In the genomic region with DNA sequence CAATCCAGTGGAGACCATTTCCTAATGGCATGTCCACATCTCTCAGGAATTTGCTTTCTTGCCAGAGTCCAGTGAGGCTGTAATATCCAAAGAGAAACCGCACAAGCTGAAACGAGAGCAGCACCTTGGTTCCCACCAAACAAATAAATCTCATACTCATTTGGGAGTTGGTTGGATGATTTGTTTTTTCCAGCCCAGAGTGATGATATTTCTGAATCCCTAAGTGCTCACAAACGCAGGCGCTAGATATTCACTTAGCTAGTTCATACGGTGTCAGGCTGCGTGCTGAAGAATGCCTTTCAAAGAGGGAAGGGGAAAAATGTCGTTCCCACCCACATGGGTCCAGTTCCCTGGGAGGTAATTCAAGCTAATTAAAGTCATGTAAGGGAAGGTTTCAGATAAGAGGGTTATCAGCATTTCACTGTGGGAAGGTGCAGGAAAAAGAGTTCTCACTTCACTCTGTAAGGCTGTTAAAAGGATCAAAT, we compare ENCODE assay signal across 12 cellular contexts. TPM values are rescaled to one million over a fixed set of nuclear protein-coding genes. Genes with fewer than 3 reads are reported as not detected.
DNase-seq lines count a peak whose midpoint lies in the region; ATAC-seq, FAIRE-seq and TF ChIP-seq lines count a peak whose summit lies in the region.
"Had no signal": no experiment of that assay in that cellular context is flagged by ENCODE, and none has a peak within 500 bp of the region (broad histone marks: within the 10 kb centered on the region; RNA-seq: fewer than 3 reads in every experiment).

No MANE protein-coding gene starts in this region.

- DNase-seq in A549 (ENCODE audit: low read depth in 1 of 2, low spot score in 1 of 2): peak; percentile 18 to 77
- DNase-seq in NCI-H2227 (lab: John Stamatoyannopoulos, UW; ENCODE audit: unreplicated experiment): peak; percentile 24
- peak; percentile 41 for DNase-seq in epithelial cell of prostate (ENCODE audit: low read depth, low spot score)
- DNase-seq in frontal cortex (ENCODE audit: low spot score in 2 of 2): no peak
- DNase-seq in globus pallidus (ENCODE audit: low spot score): no peak
- no peak for DNase-seq in GM13976 (ENCODE audit: low spot score)
- DNase-seq: NCI-H1694, nephron progenitor cell had no signal

- H3K4me1 ChIP-seq in A549 (peaks cover 31% of the 10 kb centered on the region), mucosa of rectum (ENCODE audit: control insufficient read depth in 2 of 2, insufficient read depth in 2 of 2, low read length in 2 of 2) (peaks cover 5 to 14% of the 10 kb centered on the region in 2 donors)

- CTCF ChIA-PET in A549 (lab: Yijun Ruan, JAX): interaction anchor here (0.6 to 1.7 kb wide), 5 partner anchors 106 to 639 kb away, joined by 3 to 7 read pairs (median 3); no protein-coding TSS in a partner anchor

- no peak for TF ChIP-seq RAD21 in A549 (conservative IDR thresholded peaks at IDR 0.05 in 1 of 2, IDR thresholded peaks at IDR 0.05 in 1 of 2)

- FAIRE-seq in A549 (lab: Jason Lieb, UNC) (no peak), frontal cortex (lab: Jason Lieb, UNC) (no peak)

- H3K9me3 ChIP-seq in A549 (no peaks in the 10 kb centered on the region), mucosa of rectum (ENCODE audit: control insufficient read depth in 2 of 2, low read length in 2 of 2) (no peaks in the 10 kb centered on the region)

- WGBS in A549 (ENCODE audit: missing lambda C conversion rate): 13% methylated on average over 7 of the region's 7 CpGs

- in situ Hi-C loops in GM13976 (cut with MboI; ENCODE audit: low sequenced_read_pairs, unreplicated experiment): no loop called here

- no peaks in the 10 kb centered on the region for H3K36me3 ChIP-seq in mucosa of rectum (ENCODE audit: control insufficient read depth in 2 of 2, insufficient read depth in 2 of 2, low read length in 2 of 2)

- TF ChIP-seq EP300 in A549 (IDR thresholded peaks at IDR 0.05): no peak

- peak overlapping the region; percentile 83 for H3K4me2 ChIP-seq in A549

- H3K27ac ChIP-seq in A549 (peak overlapping the region; percentile 87 to 89), epithelial cell of prostate (peak overlapping the region; percentile 58), mucosa of rectum (ENCODE audit: low read depth in 2 of 2, low read length in 2 of 2) (peak overlapping the region; percentile 40 to 51)

- no peak for TF ChIP-seq POLR2A in A549 (IDR thresholded peaks at IDR 0.05; ENCODE audit: low read length)

- TF ChIP-seq CTCF in A549 (IDR thresholded peaks at IDR 0.05) (no peak), GM13976 (IDR thresholded peaks at IDR 0.05; ENCODE audit: borderline replicate concordance, control extremely low read depth, extremely low read depth, insufficient read depth, missing control alignments) (no peak)

- peak overlapping the region; percentile 24; the same call in 2 of the 3 replicates for H3K4me3 ChIP-seq in A549
- peak overlapping the region in 1 of 2 donors; percentile 36 for H3K4me3 ChIP-seq in mucosa of rectum (ENCODE audit: low read length in 2 of 2)

- POLR2A ChIA-PET in A549 (lab: Yijun Ruan, JAX): interaction anchor here (0.6 to 2.1 kb wide), 4 partner anchors 9 to 400 kb away, joined by 3 to 8 read pairs (median 8); a partner anchor contains a TSS

- H3K9ac ChIP-seq in mucosa of rectum (ENCODE audit: low read depth in 1 of 2, low read length in 2 of 2): no peak overlapping the region

- no peaks in the 10 kb centered on the region for H3K27me3 ChIP-seq in mucosa of rectum (ENCODE audit: control insufficient read depth in 2 of 2, insufficient read depth in 2 of 2, low read length in 2 of 2)

- ATAC-seq in A549: peak; percentile 78
- ATAC-seq in HG03342 (IDR thresholded peaks at IDR 0.05; ENCODE audit: unreplicated experiment): no peak

TF ChIP-seq in A549, 52 proteins besides CTCF, POLR2A, EP300 and RAD21:
- TF ChIP-seq CEBPB (IDR thresholded peaks at IDR 0.05) (0 out of 4 replicates have a peak, but pooled peaks of 1 of the 2 experiments have one; percentile 57), GATA3 (IDR thresholded peaks at IDR 0.05; ENCODE audit: borderline replicate concordance) (peak; percentile 25; the same call in 1 of the 2 replicates), PHF8 (IDR thresholded peaks at IDR 0.05; ENCODE audit: borderline replicate concordance, low read depth) (no peak), BHLHE40 (IDR thresholded peaks at IDR 0.05; ENCODE audit: low read depth, low read length) (0 out of 2 replicates have a peak, but pooled peaks have one; percentile 12)
TF ChIP-seq in A549: peak in this region for 3.

RNA-seq across cellular contexts. Expression of a gene that starts 19.6 kb away (rescaled TPM):
- polyA plus RNA-seq in A549 (2011; rRNA removed) (not detected in 2 replicates), A549 (2017; fragmentation: RNase III; extraction: RNeasy Plus Mini Kit Qiagen cat#74134 plus additional on column Dnase treatment) (not detected in 3 replicates)
- polyA plus RNA-seq in A549 (2012; cell fraction: cytosol; rRNA removed): not detected in 2 replicates
- polyA plus RNA-seq in A549 (2012; cell fraction: nucleus; rRNA removed): not detected in 2 replicates
- polyA minus RNA-seq in A549 (2011; rRNA and poly(A)+ RNA removed): not detected in 2 replicates
- total RNA-seq in frontal cortex: under 0.01 TPM
- total RNA-seq: epithelial cell of proximal tubule had no signal
- polyA plus RNA-seq: AG04450 had no signal

Comparison
In these comparisons a context has a peak if more than half of its experiments do, and no peak if none do; other contexts are left out.
1. DNase-seq: peak in A549 (2 of 2), NCI-H2227 (single experiment) and epithelial cell of prostate (single experiment); none in frontal cortex (0 of 2), globus pallidus (single experiment) and GM13976 (single experiment).
2. Peak in every context shown above with its lines, with median percentiles within 50 percentile points of each other: H3K27ac ChIP-seq.